ENCODE assay signal across 8 cellular contexts in genomic region chr21:42513151-42513984, GRCh38. TPM values are rescaled to one million over a fixed set of nuclear protein-coding genes. Genes with fewer than 3 reads are reported as not detected.
DNase-seq lines count a peak whose midpoint lies in the region; ATAC-seq and TF ChIP-seq lines count a peak whose summit lies in the region.

TSS of gene SLC37A1 (plus strand) at chr21:42513852. CDS start at chr21:42518455, 4,603 bp downstream.

- H3K27ac Mint-ChIP-seq in activated T-cell treated with anti-CD3 and anti-CD28 coated beads, Interleukin-2, amount 50 U/mL, for 24 hours = peak within 1 kb of the TSS; percentile 77

- WGBS in HUES64 = 10% methylated on average over 88 of the region's 88 CpGs
- no CpG with 5 or more reads among the region's 88 CpGs for WGBS in neuronal stem cell (ENCODE audit: extremely low coverage in 2 of 2, insufficient read length in 2 of 2, insufficient replicate concordance in 1 of 2), 2 donors

- CTCF ChIA-PET in BJ (lab: Yijun Ruan, JAX) = no interaction called here

- H3K36me3 ChIP-seq in BJ (ENCODE audit: control insufficient read depth, insufficient read depth, low read length) (no peaks in the 10 kb centered on the region), HUES64 (ENCODE audit: insufficient read depth, low read length) (peaks cover 1% of the 10 kb centered on the region; the same call in 1 of the 2 replicates), neuronal stem cell (replicated peaks in 1 of 2; ENCODE audit: control insufficient read depth in 2 of 2, insufficient read depth in 2 of 2, low read length in 2 of 2) (no peaks in the 10 kb centered on the region)

- H3K79me1 ChIP-seq in neuronal stem cell (ENCODE audit: low read depth, low read length) = no peaks in the 10 kb centered on the region

- H3K9ac ChIP-seq in HUES64 (ENCODE audit: low read depth, low read length) = peak within 1 kb of the TSS; percentile 46
- H3K9ac ChIP-seq in neuronal stem cell (ENCODE audit: low read depth, low read length, poor library complexity) = peak within 1 kb of the TSS; percentile 36

- H4K91ac ChIP-seq in neuronal stem cell (ENCODE audit: low read depth, low read length, poor library complexity) = no peak within 1 kb of the TSS

- H3K18ac ChIP-seq in neuronal stem cell (ENCODE audit: low read length) = peak within 1 kb of the TSS; percentile 92

- peak within 1 kb of the TSS; percentile 52 for H3K4me3 ChIP-seq in BJ (ENCODE audit: low read depth, low read length)
- H3K4me3 ChIP-seq in HUES64 (ENCODE audit: low read length) = peak within 1 kb of the TSS; percentile 72
- peak within 1 kb of the TSS; percentile 62 for H3K4me3 ChIP-seq in fibroblast of villous mesenchyme (ENCODE audit: low read depth, low read length)
- H3K4me3 ChIP-seq in neuronal stem cell (ENCODE audit: low read length in 2 of 2) = peak within 1 kb of the TSS; percentile 32 to 79

- H2BK15ac ChIP-seq in neuronal stem cell (ENCODE audit: low read length) = peak within 1 kb of the TSS; percentile 45

- peak within 1 kb of the TSS; percentile 27 for H2BK5ac ChIP-seq in neuronal stem cell (ENCODE audit: low read length)

- POLR2A ChIA-PET in BJ (lab: Charles Lee) = no interaction called here

- H4K8ac ChIP-seq in neuronal stem cell (ENCODE audit: low read depth, low read length) = no peak within 1 kb of the TSS

- H3K27me3 ChIP-seq in BJ (ENCODE audit: control insufficient read depth, insufficient read depth, low read length) (no peaks in the 10 kb centered on the region; the same call in 1 of the 2 replicates), HUES64 (ENCODE audit: insufficient read depth, low read length) (peaks cover 30% of the 10 kb centered on the region), neuronal stem cell (ENCODE audit: control insufficient read depth in 3 of 3, insufficient read depth in 3 of 3, low read depth in 1 of 3, low read length in 3 of 3) (peaks cover 0 to 82% (median 13%) of the 10 kb centered on the region in 3 experiments)

- peak; percentile 39 for ATAC-seq in GM19035 (IDR thresholded peaks at IDR 0.05; ENCODE audit: unreplicated experiment)
- no peak for ATAC-seq in HG02763 (IDR thresholded peaks at IDR 0.05; ENCODE audit: unreplicated experiment)

- peak within 1 kb of the TSS; percentile 46 for H2BK12ac ChIP-seq in neuronal stem cell (ENCODE audit: low read length)

- H3K27ac ChIP-seq in HUES64 (ENCODE audit: low read depth, low read length) = peak within 1 kb of the TSS; percentile 82
- no peak within 1 kb of the TSS for H3K27ac ChIP-seq in neuronal stem cell (replicated peaks; ENCODE audit: low read length)

- H3K9me3 ChIP-seq in HUES64 (ENCODE audit: insufficient read depth, low read depth, low read length) (no peaks in the 10 kb centered on the region), neuronal stem cell (replicated peaks in 1 of 2; ENCODE audit: control insufficient read depth in 2 of 2, insufficient read depth in 1 of 2, low read depth in 1 of 2, low read length in 2 of 2) (no peaks in the 10 kb centered on the region)

- H3K23ac ChIP-seq in neuronal stem cell (ENCODE audit: low read depth, low read length, poor library complexity) = peak within 1 kb of the TSS; percentile 71

- H3K4me1 ChIP-seq in HUES64 (ENCODE audit: insufficient read depth, low read length) (peaks cover 35% of the 10 kb centered on the region), neuronal stem cell (ENCODE audit: control insufficient read depth in 2 of 2, insufficient read depth in 1 of 2, low read depth in 1 of 2, low read length in 2 of 2) (peaks cover 10% of the 10 kb centered on the region in 2 donors)

- H3K4me1 Mint-ChIP-seq in activated T-cell treated with anti-CD3 and anti-CD28 coated beads, Interleukin-2, amount 50 U/mL, for 24 hours (ENCODE audit: low read depth) = peaks cover 33% of the 10 kb centered on the region

- TF ChIP-seq CTCF in BJ (IDR thresholded peaks at IDR 0.05; ENCODE audit: insufficient read depth, low read depth, low read length) (no peak), fibroblast of villous mesenchyme (IDR thresholded peaks at IDR 0.05; ENCODE audit: insufficient read depth, low read depth, low read length) (no peak)

- DNase-seq in BJ (ENCODE audit: low read depth) (no peak), fibroblast of villous mesenchyme (ENCODE audit: low read depth) (no peak), neuronal stem cell (ENCODE audit: low spot score) (no peak), NK-92 (lab: John Stamatoyannopoulos, UW; ENCODE audit: unreplicated experiment) (no peak)
- peak; percentile 72 for DNase-seq in activated T-cell treated with anti-CD3 and anti-CD28 coated beads, Interleukin-2, amount 50 U/mL, for 24 hours

- H3K4ac ChIP-seq in neuronal stem cell (ENCODE audit: low read length) = no peak within 1 kb of the TSS

- no peak within 1 kb of the TSS for H2BK120ac ChIP-seq in neuronal stem cell (ENCODE audit: low read depth, low read length)

- peak within 1 kb of the TSS; percentile 76 for H2AK5ac ChIP-seq in neuronal stem cell (ENCODE audit: low read depth, low read length)

- H3K14ac ChIP-seq in neuronal stem cell (ENCODE audit: low read length) = no peak within 1 kb of the TSS

- no peaks in the 10 kb centered on the region for H3K27me3 Mint-ChIP-seq in activated T-cell treated with anti-CD3 and anti-CD28 coated beads, Interleukin-2, amount 50 U/mL, for 24 hours

- H3K4me2 ChIP-seq in neuronal stem cell (ENCODE audit: insufficient read depth, low read length, poor library complexity, severe bottlenecking) = peak within 1 kb of the TSS; percentile 92

- H3K9me3 Mint-ChIP-seq in activated T-cell treated with anti-CD3 and anti-CD28 coated beads, Interleukin-2, amount 50 U/mL, for 24 hours = no peaks in the 10 kb centered on the region

- H3K4me3 Mint-ChIP-seq in activated T-cell treated with anti-CD3 and anti-CD28 coated beads, Interleukin-2, amount 50 U/mL, for 24 hours = peak within 1 kb of the TSS; percentile 80

- peaks cover 17% of the 10 kb centered on the region for H3K36me3 Mint-ChIP-seq in activated T-cell treated with anti-CD3 and anti-CD28 coated beads, Interleukin-2, amount 50 U/mL, for 24 hours (ENCODE audit: low read depth)

- peak within 1 kb of the TSS; percentile 86 for H2AFZ ChIP-seq in neuronal stem cell (ENCODE audit: low read length)

RNA-seq across cellular contexts. Expression of gene SLC37A1, which starts in this region (rescaled TPM):
- polyA plus RNA-seq in BJ (2011; rRNA removed) = 0.49 and 0.88 TPM in 2 replicates
- polyA minus RNA-seq in BJ (2011; rRNA and poly(A)+ RNA removed) = 0.28 and 0.57 TPM in 2 replicates
- 10.3 TPM for polyA plus RNA-seq in HUES64 (2013, experiment 1 of 2)
- polyA plus RNA-seq in HUES64 (2013, experiment 2 of 2) = 11.4 TPM
- total RNA-seq in fibroblast of villous mesenchyme = 0.97 and 1.7 TPM in 2 replicates
- 9.1 TPM for polyA plus RNA-seq in neuronal stem cell (2013, experiment 1 of 2)
- 8.5 TPM for polyA plus RNA-seq in neuronal stem cell (2013, experiment 2 of 2)
